In genomic region chr20:24571159-24571558, GRCh38 we compare ENCODE assay signal across 29 cellular contexts.
A peak's percentile ranks its signal among the peaks of the same experiment; 100 is the strongest.
DNase-seq lines count a peak whose midpoint lies in the region; ATAC-seq, FAIRE-seq and TF ChIP-seq lines count a peak whose summit lies in the region.
"Had no signal": no experiment of that assay in that cellular context is flagged by ENCODE, and none has a peak within 500 bp of the region (broad histone marks: within the 10 kb centered on the region; RNA-seq: fewer than 3 reads in every experiment).

No MANE protein-coding gene starts in this region.

- CTCF ChIA-PET in A549 (lab: Yijun Ruan, JAX): no interaction called here

- H3K36me3 Mint-ChIP-seq in glutamatergic neuron (ENCODE audit: unreplicated experiment): peaks cover 4% of the 10 kb centered on the region
- H3K36me3 Mint-ChIP-seq: CD14-positive monocyte; CD4-positive, alpha-beta memory T cell; CD4-positive, CD25-positive, alpha-beta regulatory T cell; CD8-positive, alpha-beta memory T cell had no signal

- no peak overlapping the region for H3K4me3 ChIP-seq in A549
- H3K4me3 ChIP-seq: BLaER1, GM12878 had no signal

- no peaks in the 10 kb centered on the region for H3K27me3 Mint-ChIP-seq in glutamatergic neuron (ENCODE audit: unreplicated experiment)
- H3K27me3 Mint-ChIP-seq: CD4-positive, CD25-positive, alpha-beta regulatory T cell had no signal

- FAIRE-seq in A549 (lab: Jason Lieb, UNC): peak; percentile 23
- peak; percentile 26 for FAIRE-seq in frontal cortex (lab: Jason Lieb, UNC)
- FAIRE-seq: GM12878, GM12892, GM18507, GM19239 had no signal

- no peak overlapping the region for H3K4me3 Mint-ChIP-seq in glutamatergic neuron (ENCODE audit: unreplicated experiment)
- H3K4me3 Mint-ChIP-seq: CD14-positive monocyte; CD4-positive, alpha-beta memory T cell; CD4-positive, CD25-positive, alpha-beta regulatory T cell; CD8-positive, alpha-beta memory T cell had no signal

- POLR2A ChIA-PET in A549 (lab: Yijun Ruan, JAX): interaction anchor here (0.6 kb wide), 1 partner anchor 147 kb away, joined by 4 read pairs; no protein-coding TSS in a partner anchor

- no peak overlapping the region for H3K4me2 ChIP-seq in A549
- H3K4me2 ChIP-seq: BLaER1 had no signal

- H3K4me1 ChIP-seq in A549: no peaks in the 10 kb centered on the region
- H3K4me1 ChIP-seq: BE2C, BLaER1 had no signal

- no peak for TF ChIP-seq EP300 in A549 (IDR thresholded peaks at IDR 0.05)

- TF ChIP-seq POLR2A in A549 (IDR thresholded peaks at IDR 0.05; ENCODE audit: low read length): no peak

- no peak overlapping the region for H3K27ac Mint-ChIP-seq in glutamatergic neuron (ENCODE audit: unreplicated experiment)
- H3K27ac Mint-ChIP-seq: CD14-positive monocyte; CD4-positive, alpha-beta memory T cell; CD4-positive, CD25-positive, alpha-beta regulatory T cell; CD8-positive, alpha-beta memory T cell had no signal

- H3K4me1 Mint-ChIP-seq in glutamatergic neuron (ENCODE audit: low read depth, unreplicated experiment): peaks cover 3% of the 10 kb centered on the region
- H3K4me1 Mint-ChIP-seq: CD14-positive monocyte; CD4-positive, CD25-positive, alpha-beta regulatory T cell; CD8-positive, alpha-beta memory T cell had no signal

- DNase-seq in A549 (ENCODE audit: low read depth in 1 of 2, low spot score in 1 of 2): no peak
- no peak for DNase-seq in frontal cortex (ENCODE audit: low spot score in 2 of 2)
- DNase-seq in putamen (ENCODE audit: low spot score): peak; percentile 50
- DNase-seq in activated gamma-delta T cell (lab: John Stamatoyannopoulos, UW): no peak
- no peak for DNase-seq in NCI-H187 treated with DMSO at 0.1 percent for 48 hours (lab: John Stamatoyannopoulos, UW)
- no peak for DNase-seq in glutamatergic neuron
- DNase-seq: ACHN; BE2C; C1 segment of cervical spinal cord; CD4-positive, alpha-beta memory T cell; CD4-positive, CD25-positive, alpha-beta regulatory T cell; CD8-positive, alpha-beta memory T cell; COR-L47; DMS 273 treated with DMSO at 0.1 percent for 48 hours; DMS153; DMS53; DMS79; DND-41; EL; GDM1 had no signal

- TF ChIP-seq RAD21 in A549 (conservative IDR thresholded peaks at IDR 0.05 in 1 of 2, IDR thresholded peaks at IDR 0.05 in 1 of 2): no peak

- H3K27ac ChIP-seq in A549 (no peak overlapping the region), cingulate gyrus (ENCODE audit: low read depth, low read length) (peak overlapping the region; percentile 0)
- H3K27ac ChIP-seq: 22Rv1, BLaER1 had no signal

- WGBS in A549 (ENCODE audit: missing lambda C conversion rate): 23% methylated on average over 2 of the region's 2 CpGs

- H3K9me3 ChIP-seq in A549: peaks cover 4% of the 10 kb centered on the region; the same call in 1 of the 3 replicates
- H3K9me3 ChIP-seq: BE2C, BLaER1 had no signal

- ATAC-seq in A549 (no peak), GM18867 (IDR thresholded peaks at IDR 0.05; ENCODE audit: unreplicated experiment) (no peak)
- ATAC-seq: GM12878 had no signal

- H3K9me3 Mint-ChIP-seq in glutamatergic neuron (ENCODE audit: unreplicated experiment): no peaks in the 10 kb centered on the region
- H3K9me3 Mint-ChIP-seq: CD4-positive, CD25-positive, alpha-beta regulatory T cell; CD8-positive, alpha-beta memory T cell had no signal

- no peak for TF ChIP-seq CTCF in A549 (IDR thresholded peaks at IDR 0.05)
- TF ChIP-seq CTCF in glutamatergic neuron (IDR thresholded peaks at IDR 0.05; ENCODE audit: partially characterized antibody, unreplicated experiment): no peak

TF ChIP-seq in A549, 52 proteins besides CTCF, POLR2A, EP300 and RAD21:
- TF ChIP-seq MYC (IDR thresholded peaks at IDR 0.05; ENCODE audit: borderline replicate concordance, low read length) (no peak), PBX3 (IDR thresholded peaks at IDR 0.05) (no peak), FOSL2 (IDR thresholded peaks at IDR 0.05) (no peak), FOSL2 (CRISPR knock-in tag; IDR thresholded peaks at IDR 0.05) (no peak), CBX2 (IDR thresholded peaks at IDR 0.05; ENCODE audit: borderline replicate concordance, low read depth) (no peak), TP53 (CRISPR knock-in tag; IDR thresholded peaks at IDR 0.05) (no peak), CEBPB (IDR thresholded peaks at IDR 0.05) (no peak), KDM5A (IDR thresholded peaks at IDR 0.05) (no peak), FOSB (CRISPR knock-in tag; IDR thresholded peaks at IDR 0.05) (no peak), POLR2AphosphoS2 (conservative IDR thresholded peaks at IDR 0.05; ENCODE audit: low read length) (no peak), RNF2 (IDR thresholded peaks at IDR 0.05; ENCODE audit: borderline replicate concordance, low read depth) (no peak)
- TF ChIP-seq, protein P1, sequence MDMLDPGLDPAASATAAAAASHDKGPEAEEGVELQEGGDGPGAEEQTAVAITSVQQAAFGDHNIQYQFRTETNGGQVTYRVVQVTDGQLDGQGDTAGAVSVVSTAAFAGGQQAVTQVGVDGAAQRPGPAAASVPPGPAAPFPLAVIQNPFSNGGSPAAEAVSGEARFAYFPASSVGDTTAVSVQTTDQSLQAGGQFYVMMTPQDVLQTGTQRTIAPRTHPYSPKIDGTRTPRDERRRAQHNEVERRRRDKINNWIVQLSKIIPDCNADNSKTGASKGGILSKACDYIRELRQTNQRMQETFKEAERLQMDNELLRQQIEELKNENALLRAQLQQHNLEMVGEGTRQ (IDR thresholded peaks at IDR 0.05): no peak
- TF ChIP-seq, protein P2, sequence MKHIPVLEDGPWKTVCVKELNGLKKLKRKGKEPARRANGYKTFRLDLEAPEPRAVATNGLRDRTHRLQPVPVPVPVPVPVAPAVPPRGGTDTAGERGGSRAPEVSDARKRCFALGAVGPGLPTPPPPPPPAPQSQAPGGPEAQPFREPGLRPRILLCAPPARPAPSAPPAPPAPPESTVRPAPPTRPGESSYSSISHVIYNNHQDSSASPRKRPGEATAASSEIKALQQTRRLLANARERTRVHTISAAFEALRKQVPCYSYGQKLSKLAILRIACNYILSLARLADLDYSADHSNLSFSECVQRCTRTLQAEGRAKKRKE (CRISPR knock-in tag; IDR thresholded peaks at IDR 0.05; ENCODE audit: low read depth): no peak
